25 cellular contexts compared by ENCODE assay signal in the genomic region with DNA sequence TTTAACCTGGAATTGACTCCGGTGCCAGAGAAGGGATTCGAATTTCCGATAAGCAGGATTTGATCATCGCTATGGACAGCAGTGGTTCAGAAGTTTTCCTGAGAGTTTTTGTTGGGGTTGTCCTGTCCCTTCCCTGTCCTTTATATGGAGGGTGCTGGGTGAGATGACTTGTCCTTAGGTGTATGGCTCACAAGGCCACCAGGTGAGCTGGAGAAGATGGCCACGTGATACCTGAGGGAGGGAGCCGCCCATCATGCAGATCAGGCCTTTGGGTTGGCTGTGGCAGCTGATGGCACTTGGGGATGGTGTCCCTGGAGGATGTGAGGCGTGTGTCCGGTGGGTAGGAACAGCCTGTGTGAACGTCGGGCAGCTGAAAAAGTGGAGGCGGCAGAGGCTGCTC.
"Had no signal": no experiment of that assay in that cellular context is flagged by ENCODE, and none has a peak within 500 bp of the region (broad histone marks: within the 10 kb centered on the region; RNA-seq: fewer than 3 reads in every experiment).

No MANE protein-coding gene starts in this region.

- H3K27me3 Mint-ChIP-seq: stimulated activated naive CD8-positive, alpha-beta T cell treated with anti-CD3 and anti-CD28 coated beads, Interleukin-15, amount 100 ng/mL, for 72 hours had no signal

- H3K27me3 ChIP-seq: neural progenitor cell, pancreas, tibial nerve, upper lobe of left lung, vagina had no signal

- H3K4me2 ChIP-seq: neural progenitor cell had no signal

- H3K9ac ChIP-seq: neural progenitor cell had no signal

- H3K9me3 Mint-ChIP-seq: natural killer cell had no signal

- H3K36me3 Mint-ChIP-seq: immature natural killer cell; mesothelial cell of epicardium; naive B cell; natural killer cell; neural progenitor cell; stimulated activated effector memory CD8-positive, alpha-beta T cell treated with anti-CD3 and anti-CD28 coated beads, Interleukin-12 subunit alpha, Interleukin-12 subunit beta, amount 100 ng/mL, for 72 hours had no signal

- H3K9me3 ChIP-seq: pancreas, prostate gland, tibial nerve, upper lobe of left lung, vagina had no signal

- H3K27ac ChIP-seq: left ventricle myocardium inferior, neural progenitor cell, pancreas, prostate gland, skin epidermis, tibial nerve, upper lobe of left lung, vagina had no signal

- H3K27ac Mint-ChIP-seq: immature natural killer cell; mesothelial cell of epicardium; naive B cell; natural killer cell; nephron progenitor cell; neural progenitor cell; stimulated activated effector memory CD8-positive, alpha-beta T cell treated with anti-CD3 and anti-CD28 coated beads, Interleukin-12 subunit alpha, Interleukin-12 subunit beta, amount 100 ng/mL, for 72 hours had no signal

- H3K4me3 ChIP-seq: left ventricle myocardium inferior, lung, neural progenitor cell, pancreas, prostate gland, skin epidermis, tibial nerve, upper lobe of left lung, vagina had no signal

- ATAC-seq: natural killer cell; pancreas; right cardiac atrium; sciatic nerve; stimulated activated naive CD8-positive, alpha-beta T cell treated with anti-CD3 and anti-CD28 coated beads, Interleukin-15, amount 100 ng/mL, for 72 hours had no signal

- DNase-seq: hypothalamus; immature natural killer cell; left ventricle myocardium inferior; mesendoderm; naive B cell; natural killer cell; nephron progenitor cell; pancreas; posterior cingulate gyrus; retina; right cardiac atrium; stimulated activated CD4-positive, alpha-beta T cell treated with anti-CD3 and anti-CD28 coated beads, Interleukin-4, amount 100 ng/mL, for 24 hours; stimulated activated naive CD4-positive, alpha-beta T cell treated with Interleukin-2 at 50 U/mL for 16 hours; stimulated activated naive CD8-positive, alpha-beta T cell treated with anti-CD3 and anti-CD28 coated beads, Interleukin-15, amount 100 ng/mL, for 72 hours; substantia nigra; upper lobe of left lung had no signal

- H2AFZ ChIP-seq: neural progenitor cell had no signal

- H3K4me3 Mint-ChIP-seq: immature natural killer cell; mesothelial cell of epicardium; naive B cell; natural killer cell; nephron progenitor cell; neural progenitor cell; stimulated activated effector memory CD8-positive, alpha-beta T cell treated with anti-CD3 and anti-CD28 coated beads, Interleukin-12 subunit alpha, Interleukin-12 subunit beta, amount 100 ng/mL, for 72 hours; stimulated activated naive CD8-positive, alpha-beta T cell treated with anti-CD3 and anti-CD28 coated beads, Interleukin-15, amount 100 ng/mL, for 72 hours had no signal

- H3K36me3 ChIP-seq: left ventricle myocardium inferior, neural progenitor cell, pancreas, prostate gland, tibial nerve, upper lobe of left lung, vagina had no signal

- H3K4me1 Mint-ChIP-seq: immature natural killer cell; mesothelial cell of epicardium; naive B cell; natural killer cell; nephron progenitor cell; neural progenitor cell; stimulated activated effector memory CD8-positive, alpha-beta T cell treated with anti-CD3 and anti-CD28 coated beads, Interleukin-12 subunit alpha, Interleukin-12 subunit beta, amount 100 ng/mL, for 72 hours; stimulated activated naive CD8-positive, alpha-beta T cell treated with anti-CD3 and anti-CD28 coated beads, Interleukin-15, amount 100 ng/mL, for 72 hours had no signal

- H3K4me1 ChIP-seq: left ventricle myocardium inferior, neural progenitor cell, pancreas, prostate gland, tibial nerve, vagina had no signal
